In the genomic region with DNA sequence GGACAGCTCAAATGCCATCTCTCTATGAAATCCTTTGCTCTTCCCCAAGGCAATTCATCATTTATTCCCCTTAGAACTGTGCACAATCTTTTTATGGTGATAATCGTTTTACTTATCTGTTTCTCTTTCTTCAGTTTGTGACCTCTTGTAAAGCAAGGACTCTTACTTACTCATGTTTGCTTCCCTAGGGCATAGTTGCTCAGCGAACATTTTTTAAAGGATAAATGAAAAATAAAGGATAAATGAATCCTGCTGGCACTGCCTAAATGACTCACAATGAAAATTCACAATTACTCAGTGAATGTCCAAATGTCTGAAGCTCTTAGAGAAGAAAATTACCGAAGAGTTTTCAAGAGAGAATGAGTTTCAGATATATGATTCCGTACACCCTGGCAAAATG, we compare ENCODE assay signal across 1 cellular context.
TF ChIP-seq lines count a peak whose summit lies in the region.

No MANE protein-coding gene starts in this region.

TF ChIP-seq in IMR-90, 13 proteins besides CTCF, POLR2A, EP300 and RAD21:
- TF ChIP-seq RFX5 (IDR thresholded peaks at IDR 0.05; ENCODE audit: low read depth, low read length), result no peak
- no peak for TF ChIP-seq FOS (IDR thresholded peaks at IDR 0.05; ENCODE audit: low read depth, low read length)
- TF ChIP-seq MXI1 (IDR thresholded peaks at IDR 0.05; ENCODE audit: borderline replicate concordance, low read depth, low read length), result no peak
- no peak for TF ChIP-seq RCOR1 (IDR thresholded peaks at IDR 0.05; ENCODE audit: insufficient replicate concordance, low read length)
- TF ChIP-seq BHLHE40 (IDR thresholded peaks at IDR 0.05; ENCODE audit: low read depth, low read length), result no peak
- no peak for TF ChIP-seq CHD1 (IDR thresholded peaks at IDR 0.05; ENCODE audit: low read depth, low read length)
- no peak for TF ChIP-seq CEBPB (IDR thresholded peaks at IDR 0.05; ENCODE audit: low read depth, low read length)
- TF ChIP-seq NFE2L2 (IDR thresholded peaks at IDR 0.05; ENCODE audit: low read depth, low read length), result no peak
- TF ChIP-seq, protein P1, sequence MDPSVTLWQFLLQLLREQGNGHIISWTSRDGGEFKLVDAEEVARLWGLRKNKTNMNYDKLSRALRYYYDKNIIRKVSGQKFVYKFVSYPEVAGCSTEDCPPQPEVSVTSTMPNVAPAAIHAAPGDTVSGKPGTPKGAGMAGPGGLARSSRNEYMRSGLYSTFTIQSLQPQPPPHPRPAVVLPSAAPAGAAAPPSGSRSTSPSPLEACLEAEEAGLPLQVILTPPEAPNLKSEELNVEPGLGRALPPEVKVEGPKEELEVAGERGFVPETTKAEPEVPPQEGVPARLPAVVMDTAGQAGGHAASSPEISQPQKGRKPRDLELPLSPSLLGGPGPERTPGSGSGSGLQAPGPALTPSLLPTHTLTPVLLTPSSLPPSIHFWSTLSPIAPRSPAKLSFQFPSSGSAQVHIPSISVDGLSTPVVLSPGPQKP (IDR thresholded peaks at IDR 0.05; ENCODE audit: borderline replicate concordance, low read depth, low read length), result no peak
- no peak for TF ChIP-seq MAZ (IDR thresholded peaks at IDR 0.05; ENCODE audit: borderline replicate concordance, low read depth, low read length)
- no peak for TF ChIP-seq MAFK (IDR thresholded peaks at IDR 0.05; ENCODE audit: low read depth, low read length)
- TF ChIP-seq, protein P2, sequence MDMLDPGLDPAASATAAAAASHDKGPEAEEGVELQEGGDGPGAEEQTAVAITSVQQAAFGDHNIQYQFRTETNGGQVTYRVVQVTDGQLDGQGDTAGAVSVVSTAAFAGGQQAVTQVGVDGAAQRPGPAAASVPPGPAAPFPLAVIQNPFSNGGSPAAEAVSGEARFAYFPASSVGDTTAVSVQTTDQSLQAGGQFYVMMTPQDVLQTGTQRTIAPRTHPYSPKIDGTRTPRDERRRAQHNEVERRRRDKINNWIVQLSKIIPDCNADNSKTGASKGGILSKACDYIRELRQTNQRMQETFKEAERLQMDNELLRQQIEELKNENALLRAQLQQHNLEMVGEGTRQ (IDR thresholded peaks at IDR 0.05; ENCODE audit: low read depth, low read length), result no peak
- no peak for TF ChIP-seq SMC3 (IDR thresholded peaks at IDR 0.05; ENCODE audit: low read depth, low read length)
